10 cellular contexts compared by ENCODE assay signal in genomic region chr1:16623773-16624719, GRCh38. TPM values are rescaled to one million over a fixed set of nuclear protein-coding genes. Genes with fewer than 3 reads are reported as not detected.
DNase-seq lines count a peak whose midpoint lies in the region; ATAC-seq and TF ChIP-seq lines count a peak whose summit lies in the region.
"Not testable (repeated sequence)": the region's sequence is repeated elsewhere in the genome, so short reads cannot be mapped to it uniquely, and the experiment has no call there.
"Had no signal": no experiment of that assay in that cellular context is flagged by ENCODE, and none has a peak within 500 bp of the region (broad histone marks: within the 10 kb centered on the region; RNA-seq: fewer than 3 reads in every experiment).

No MANE protein-coding gene starts in this region.

- not testable (repeated sequence) for H3K27me3 Mint-ChIP-seq in activated naive CD8-positive, alpha-beta T cell treated with anti-CD3 and anti-CD28 coated beads, Interleukin-2, amount 10 ng/mL, durations not matched to agents 7 days and 5 days

- POLR2A ChIA-PET in Panc1 (lab: Charles Lee), result not testable (repeated sequence)
- POLR2A ChIA-PET in activated naive CD8-positive, alpha-beta T cell treated with anti-CD3 and anti-CD28 coated beads, Interleukin-2, amount 10 ng/mL, durations not matched to agents 7 days and 5 days (lab: Charles Lee), result interaction anchor here (1.2 kb wide), 1 partner anchor 8 kb away, joined by 3 read pairs; no protein-coding TSS in a partner anchor

- 0 out of 2 replicates have a peak, but pooled peaks have one; percentile 2 for ATAC-seq in Panc1
- not testable (repeated sequence) for ATAC-seq in activated naive CD8-positive, alpha-beta T cell treated with anti-CD3 and anti-CD28 coated beads, Interleukin-2, amount 10 ng/mL, durations not matched to agents 7 days and 5 days (ENCODE audit: low read depth)
- peak; percentile 58 to 70 (median 62) for ATAC-seq in right lobe of liver

- H3K36me3 ChIP-seq in Panc1 (ENCODE audit: control insufficient read depth, insufficient read depth, low read length), result not testable (repeated sequence)
- H3K36me3 ChIP-seq in esophagus squamous epithelium (peaks cover 16 to 89% (median 33%) of the 10 kb centered on the region in 3 donors), right lobe of liver (peaks cover 7 to 76% (median 40%) of the 10 kb centered on the region in 4 donors), sigmoid colon (peaks cover 31 to 74% (median 53%) of the 10 kb centered on the region in 4 donors)

- H3K36me3 Mint-ChIP-seq in activated naive CD8-positive, alpha-beta T cell treated with anti-CD3 and anti-CD28 coated beads, Interleukin-2, amount 10 ng/mL, durations not matched to agents 7 days and 5 days, result peaks cover 11% of the 10 kb centered on the region

- H3K27ac ChIP-seq in Panc1 (ENCODE audit: low read length); sigmoid colon: not testable (repeated sequence)
- H3K27ac ChIP-seq in esophagus squamous epithelium (peak overlapping the region; percentile 8 to 49 (median 27)), right lobe of liver (peak overlapping the region; percentile 12 to 79 (median 37))

- CTCF ChIA-PET in Panc1 (lab: Charles Lee), result interaction anchor here (0.7 to 3.0 kb wide), 4 partner anchors 12 to 328 kb away, joined by 3 to 19 read pairs (median 7); no protein-coding TSS in a partner anchor

- not testable (repeated sequence) for H3K4me1 Mint-ChIP-seq in activated naive CD8-positive, alpha-beta T cell treated with anti-CD3 and anti-CD28 coated beads, Interleukin-2, amount 10 ng/mL, durations not matched to agents 7 days and 5 days

- H3K4me1 ChIP-seq in Panc1 (ENCODE audit: control insufficient read depth, insufficient read depth, low read length); sigmoid colon: not testable (repeated sequence)
- H3K4me1 ChIP-seq in esophagus squamous epithelium (peaks cover 13 to 31% (median 21%) of the 10 kb centered on the region in 3 donors), right lobe of liver (peaks cover 0 to 29% (median 8%) of the 10 kb centered on the region in 4 donors)

- H3K9me3 Mint-ChIP-seq in activated naive CD8-positive, alpha-beta T cell treated with anti-CD3 and anti-CD28 coated beads, Interleukin-2, amount 10 ng/mL, durations not matched to agents 7 days and 5 days, result not testable (repeated sequence)

- DNase-seq in ACHN (peak; percentile 57), GM20000 (ENCODE audit: low spot score) (peak; percentile 52), NCI-H2029 treated with DMSO at 0.1 percent for 48 hours (lab: John Stamatoyannopoulos, UW) (peak; percentile 96), right lobe of liver (peak; percentile 79 to 95 (median 88)), sigmoid colon (peak; percentile 84)
- DNase-seq in Panc1 (ENCODE audit: low read depth, low spot score); esophagus squamous epithelium (lab: John Stamatoyannopoulos, UW): not testable (repeated sequence)
- DNase-seq in activated naive CD8-positive, alpha-beta T cell treated with anti-CD3 and anti-CD28 coated beads, Interleukin-2, amount 10 ng/mL, durations not matched to agents 7 days and 5 days, result peak; percentile 53

- BruUV-seq in Panc1 (replicated peaks; lab: Mats Ljungman, UMichigan), result not testable (repeated sequence)

- WGBS in esophagus squamous epithelium, 2 donors, result 35 to 47% methylated on average over 27 of the region's 27 CpGs
- WGBS in right lobe of liver (ENCODE audit: insufficient coverage, low coverage, low lambda C conversion rate, missing lambda C conversion rate), result 46% methylated on average over 25 of the region's 27 CpGs
- 23 to 69% methylated on average over 27 of the region's 27 CpGs for WGBS in sigmoid colon, 2 donors

- not testable (repeated sequence) for H3K27ac Mint-ChIP-seq in activated naive CD8-positive, alpha-beta T cell treated with anti-CD3 and anti-CD28 coated beads, Interleukin-2, amount 10 ng/mL, durations not matched to agents 7 days and 5 days

- in situ Hi-C loops in ACHN (cut with HindIII; ENCODE audit: low pct_ligation_motif_present, low pct_unique_long_range_greater_than_20kb, low sequenced_read_pairs); Panc1 (cut with HindIII; ENCODE audit: low pct_unique_long_range_greater_than_20kb, low sequenced_read_pairs): not testable (repeated sequence)

- not testable (repeated sequence) for TF ChIP-seq CTCF in GM20000 (IDR thresholded peaks at IDR 0.05; ENCODE audit: extremely low read depth, missing control alignments); Panc1 (IDR thresholded peaks at IDR 0.05); esophagus squamous epithelium (IDR thresholded peaks at IDR 0.05); right lobe of liver (IDR thresholded peaks at IDR 0.05); sigmoid colon (IDR thresholded peaks at IDR 0.05)

- TF ChIP-seq POLR2A in esophagus squamous epithelium (IDR thresholded peaks at IDR 0.05); right lobe of liver (IDR thresholded peaks at IDR 0.05); sigmoid colon (IDR thresholded peaks at IDR 0.05): not testable (repeated sequence)

- intact Hi-C loops in Panc1 (cut with micrococcal nuclease; ENCODE audit: unreplicated experiment); right lobe of liver (cut with DNase I); sigmoid colon (cut with DNase I): not testable (repeated sequence)
- intact Hi-C loops in esophagus squamous epithelium (cut with DNase I), result loop anchor here (2.0 kb wide), 1 partner anchor 323 kb away; no protein-coding TSS in a partner anchor

- not testable (repeated sequence) for TF ChIP-seq EP300 in sigmoid colon (IDR thresholded peaks at IDR 0.05)

- H3K4me3 ChIP-seq in Panc1 (ENCODE audit: low read depth in 2 of 2, low read length in 2 of 2); esophagus squamous epithelium; right lobe of liver; sigmoid colon: not testable (repeated sequence)

- H3K27me3 ChIP-seq in Panc1 (ENCODE audit: control insufficient read depth, insufficient read depth, low read length); esophagus squamous epithelium; right lobe of liver; sigmoid colon: not testable (repeated sequence)

- H3K9me3 ChIP-seq in Panc1 (ENCODE audit: control insufficient read depth, insufficient read depth, low read depth, low read length); esophagus squamous epithelium; right lobe of liver; sigmoid colon: not testable (repeated sequence)

- not testable (repeated sequence) for H3K4me3 Mint-ChIP-seq in activated naive CD8-positive, alpha-beta T cell treated with anti-CD3 and anti-CD28 coated beads, Interleukin-2, amount 10 ng/mL, durations not matched to agents 7 days and 5 days

RNA-seq across cellular contexts. Expression of gene NBPF1, which starts 10.7 kb away (rescaled TPM):
- total RNA-seq in Panc1 (2021; ENCODE audit: unreplicated experiment) (73.2 TPM), esophagus squamous epithelium (10 to 100 TPM in 3 of 4 donors, 1 to 10 TPM in 1; 10.0 to 23.5 (median 10.7) TPM), right lobe of liver (10 to 100 TPM; 22.7 to 30.7 (median 24.1) TPM), sigmoid colon (10 to 100 TPM; 30.3 to 80.9 (median 37.2) TPM)
- polyA plus RNA-seq in Panc1 (2012; ENCODE audit: insufficient read length), result 26.2 TPM
- total RNA-seq in activated naive CD8-positive, alpha-beta T cell treated with anti-CD3 and anti-CD28 coated beads, Interleukin-2, amount 10 ng/mL, durations not matched to agents 7 days and 5 days, result 10 to 100 TPM; 11.3 to 12.6 TPM
- polyA plus RNA-seq in sigmoid colon, result 10 to 100 TPM; 12.1 to 42.8 (median 21.0) TPM

RNA-seq across cellular contexts. Expression of gene RNU1-3, which starts 42.7 kb away (rescaled TPM):
- total RNA-seq in Panc1 (2021; ENCODE audit: unreplicated experiment), result 1,290 TPM
- polyA plus RNA-seq in Panc1 (2012; ENCODE audit: insufficient read length), result 2.5 TPM
- total RNA-seq in activated naive CD8-positive, alpha-beta T cell treated with anti-CD3 and anti-CD28 coated beads, Interleukin-2, amount 10 ng/mL, durations not matched to agents 7 days and 5 days, result 1,000 to 10,000 TPM; 3,257 to 3,430 TPM
- under 1 TPM; under 0.01 TPM for total RNA-seq in esophagus squamous epithelium
- total RNA-seq in right lobe of liver, result 1,000 to 10,000 TPM in 3 of 6 experiments, 100 to 1,000 TPM in 1, under 1 TPM in 2; under 0.01 to 3,377 (median 977) TPM
- under 1 TPM; under 0.01 TPM for total RNA-seq in sigmoid colon
- not detected for polyA plus RNA-seq in sigmoid colon
- polyA plus RNA-seq: IgD-negative memory B cell; naive thymus-derived CD4-positive, alpha-beta T cell had no signal
